In the genomic region with DNA sequence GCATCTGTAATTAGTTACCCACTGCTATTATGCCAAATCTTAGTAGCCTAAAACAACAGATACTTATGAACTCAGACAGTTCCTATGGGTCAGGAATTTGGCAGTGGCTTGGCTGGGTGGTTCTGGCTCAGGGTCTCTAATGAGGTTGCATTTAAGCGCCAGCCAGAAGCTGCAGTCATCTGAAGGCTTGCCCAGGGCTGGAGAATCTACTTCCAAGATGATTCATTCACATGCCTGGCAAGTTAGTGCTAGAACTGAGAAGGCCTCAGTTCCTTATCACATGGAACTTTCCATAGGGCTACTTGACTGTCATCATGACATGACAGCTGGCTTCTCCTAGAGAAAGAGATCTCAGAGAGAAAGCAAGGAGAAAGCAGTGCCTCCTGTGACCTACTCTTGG, we compare ENCODE assay signal across 1 cellular context.
A peak's percentile ranks its signal among the peaks of the same experiment; 100 is the strongest.
TF ChIP-seq lines count a peak whose summit lies in the region.

No MANE protein-coding gene starts in this region.

TF ChIP-seq in K562, 482 proteins besides CTCF, POLR2A, EP300 and RAD21 (continued from another document and continues in another):
- TF ChIP-seq, protein P1, sequence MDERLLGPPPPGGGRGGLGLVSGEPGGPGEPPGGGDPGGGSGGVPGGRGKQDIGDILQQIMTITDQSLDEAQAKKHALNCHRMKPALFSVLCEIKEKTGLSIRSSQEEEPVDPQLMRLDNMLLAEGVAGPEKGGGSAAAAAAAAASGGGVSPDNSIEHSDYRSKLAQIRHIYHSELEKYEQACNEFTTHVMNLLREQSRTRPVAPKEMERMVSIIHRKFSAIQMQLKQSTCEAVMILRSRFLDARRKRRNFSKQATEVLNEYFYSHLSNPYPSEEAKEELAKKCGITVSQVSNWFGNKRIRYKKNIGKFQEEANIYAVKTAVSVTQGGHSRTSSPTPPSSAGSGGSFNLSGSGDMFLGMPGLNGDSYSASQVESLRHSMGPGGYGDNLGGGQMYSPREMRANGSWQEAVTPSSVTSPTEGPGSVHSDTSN (CRISPR knock-in tag; IDR thresholded peaks at IDR 0.05; ENCODE audit: low read depth) = no peak
- TF ChIP-seq, protein P1 (tag; conservative IDR thresholded peaks at IDR 0.05; ENCODE audit: low read depth) = peak; percentile 88
- TF ChIP-seq BCOR (IDR thresholded peaks at IDR 0.05) (no peak), CEBPG (CRISPR knock-in tag; IDR thresholded peaks at IDR 0.05) (no peak), CEBPG (tag; conservative IDR thresholded peaks at IDR 0.05 in 1 of 2, IDR thresholded peaks at IDR 0.05 in 1 of 2) (no peak), SMARCC2 (IDR thresholded peaks at IDR 0.05; ENCODE audit: low read depth) (no peak), CBFA2T2 (conservative IDR thresholded peaks at IDR 0.05) (no peak), COPS2 (conservative IDR thresholded peaks at IDR 0.05) (no peak), E2F3 (CRISPR knock-in tag; IDR thresholded peaks at IDR 0.05) (no peak), ZKSCAN3 (CRISPR knock-in tag; IDR thresholded peaks at IDR 0.05) (no peak), CEBPB (tag; IDR thresholded peaks at IDR 0.05) (no peak), MAZ (CRISPR knock-in tag; conservative IDR thresholded peaks at IDR 0.05 in 1 of 2, IDR thresholded peaks at IDR 0.05 in 1 of 2) (no peak), ATF1 (CRISPR knock-in tag; IDR thresholded peaks at IDR 0.05) (no peak), ATF1 (tag; IDR thresholded peaks at IDR 0.05) (peak; percentile 58), CC2D1A (IDR thresholded peaks at IDR 0.05) (peak; percentile 22; the same call in 1 of the 2 replicates), SIN3A (IDR thresholded peaks at IDR 0.05; ENCODE audit: borderline replicate concordance in 2 of 2, control insufficient read depth in 1 of 2, low read depth in 2 of 2, low read length in 2 of 2) (no peak), NELFE (IDR thresholded peaks at IDR 0.05; ENCODE audit: insufficient read depth, insufficient read length) (no peak), GATAD2B (IDR thresholded peaks at IDR 0.05; ENCODE audit: borderline replicate concordance) (no peak), ZC3H4 (CRISPR knock-in tag; IDR thresholded peaks at IDR 0.05; ENCODE audit: borderline replicate concordance) (no peak), ETV1 (tag; conservative IDR thresholded peaks at IDR 0.05; ENCODE audit: low read depth) (no peak), XRCC4 (IDR thresholded peaks at IDR 0.05; ENCODE audit: extremely low read depth, insufficient read depth, insufficient read length) (no peak), BCL6 (CRISPR knock-in tag; IDR thresholded peaks at IDR 0.05) (no peak), ZNF124 (CRISPR knock-in tag; IDR thresholded peaks at IDR 0.05) (no peak), RAD51 (IDR thresholded peaks at IDR 0.05; ENCODE audit: borderline replicate concordance, low read depth) (no peak), TAF15 (IDR thresholded peaks at IDR 0.05; ENCODE audit: low read depth, low read length) (no peak), MYC (IDR thresholded peaks at IDR 0.05; ENCODE audit: low read depth, low read length) (no peak), MYC (CRISPR knock-in tag; IDR thresholded peaks at IDR 0.05; ENCODE audit: borderline replicate concordance, low read depth) (no peak), ZNF561 (CRISPR knock-in tag; conservative IDR thresholded peaks at IDR 0.05) (no peak), ZNF79 (CRISPR knock-in tag; IDR thresholded peaks at IDR 0.05; ENCODE audit: low read depth) (no peak), NFE2 (IDR thresholded peaks at IDR 0.05; ENCODE audit: low read depth) (peak; percentile 64), L3MBTL2 (IDR thresholded peaks at IDR 0.05) (peak; percentile 32; the same call in 1 of the 2 replicates), CBX8 (IDR thresholded peaks at IDR 0.05; ENCODE audit: borderline replicate concordance, extremely low read depth, low read depth, low read length, poor library complexity, severe bottlenecking) (no peak), SRSF1 (IDR thresholded peaks at IDR 0.05; ENCODE audit: low read depth, low read length) (no peak), SREBF2 (CRISPR knock-in tag; IDR thresholded peaks at IDR 0.05) (no peak), CBFA2T3 (IDR thresholded peaks at IDR 0.05) (0 out of 2 replicates have a peak, but pooled peaks have one; percentile 21), MTA3 (IDR thresholded peaks at IDR 0.05; ENCODE audit: borderline replicate concordance) (0 out of 2 replicates have a peak, but pooled peaks have one; percentile 34), GTF2F1 (IDR thresholded peaks at IDR 0.05; ENCODE audit: low read depth, low read length) (no peak)
- TF ChIP-seq, protein P2, sequence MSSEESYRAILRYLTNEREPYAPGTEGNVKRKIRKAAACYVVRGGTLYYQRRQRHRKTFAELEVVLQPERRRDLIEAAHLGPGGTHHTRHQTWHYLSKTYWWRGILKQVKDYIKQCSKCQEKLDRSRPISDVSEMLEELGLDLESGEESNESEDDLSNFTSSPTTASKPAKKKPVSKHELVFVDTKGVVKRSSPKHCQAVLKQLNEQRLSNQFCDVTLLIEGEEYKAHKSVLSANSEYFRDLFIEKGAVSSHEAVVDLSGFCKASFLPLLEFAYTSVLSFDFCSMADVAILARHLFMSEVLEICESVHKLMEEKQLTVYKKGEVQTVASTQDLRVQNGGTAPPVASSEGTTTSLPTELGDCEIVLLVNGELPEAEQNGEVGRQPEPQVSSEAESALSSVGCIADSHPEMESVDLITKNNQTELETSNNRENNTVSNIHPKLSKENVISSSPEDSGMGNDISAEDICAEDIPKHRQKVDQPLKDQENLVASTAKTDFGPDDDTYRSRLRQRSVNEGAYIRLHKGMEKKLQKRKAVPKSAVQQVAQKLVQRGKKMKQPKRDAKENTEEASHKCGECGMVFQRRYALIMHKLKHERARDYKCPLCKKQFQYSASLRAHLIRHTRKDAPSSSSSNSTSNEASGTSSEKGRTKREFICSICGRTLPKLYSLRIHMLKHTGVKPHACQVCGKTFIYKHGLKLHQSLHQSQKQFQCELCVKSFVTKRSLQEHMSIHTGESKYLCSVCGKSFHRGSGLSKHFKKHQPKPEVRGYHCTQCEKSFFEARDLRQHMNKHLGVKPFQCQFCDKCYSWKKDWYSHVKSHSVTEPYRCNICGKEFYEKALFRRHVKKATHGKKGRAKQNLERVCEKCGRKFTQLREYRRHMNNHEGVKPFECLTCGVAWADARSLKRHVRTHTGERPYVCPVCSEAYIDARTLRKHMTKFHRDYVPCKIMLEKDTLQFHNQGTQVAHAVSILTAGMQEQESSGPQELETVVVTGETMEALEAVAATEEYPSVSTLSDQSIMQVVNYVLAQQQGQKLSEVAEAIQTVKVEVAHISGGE (CRISPR knock-in tag; IDR thresholded peaks at IDR 0.05) = peak in 1 of 3 experiments; percentile 51; a peak in 1 of 6 replicates
- TF ChIP-seq, protein P3, sequence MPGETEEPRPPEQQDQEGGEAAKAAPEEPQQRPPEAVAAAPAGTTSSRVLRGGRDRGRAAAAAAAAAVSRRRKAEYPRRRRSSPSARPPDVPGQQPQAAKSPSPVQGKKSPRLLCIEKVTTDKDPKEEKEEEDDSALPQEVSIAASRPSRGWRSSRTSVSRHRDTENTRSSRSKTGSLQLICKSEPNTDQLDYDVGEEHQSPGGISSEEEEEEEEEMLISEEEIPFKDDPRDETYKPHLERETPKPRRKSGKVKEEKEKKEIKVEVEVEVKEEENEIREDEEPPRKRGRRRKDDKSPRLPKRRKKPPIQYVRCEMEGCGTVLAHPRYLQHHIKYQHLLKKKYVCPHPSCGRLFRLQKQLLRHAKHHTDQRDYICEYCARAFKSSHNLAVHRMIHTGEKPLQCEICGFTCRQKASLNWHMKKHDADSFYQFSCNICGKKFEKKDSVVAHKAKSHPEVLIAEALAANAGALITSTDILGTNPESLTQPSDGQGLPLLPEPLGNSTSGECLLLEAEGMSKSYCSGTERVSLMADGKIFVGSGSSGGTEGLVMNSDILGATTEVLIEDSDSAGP (CRISPR knock-in tag; IDR thresholded peaks at IDR 0.05) = no peak
- TF ChIP-seq, protein P4, sequence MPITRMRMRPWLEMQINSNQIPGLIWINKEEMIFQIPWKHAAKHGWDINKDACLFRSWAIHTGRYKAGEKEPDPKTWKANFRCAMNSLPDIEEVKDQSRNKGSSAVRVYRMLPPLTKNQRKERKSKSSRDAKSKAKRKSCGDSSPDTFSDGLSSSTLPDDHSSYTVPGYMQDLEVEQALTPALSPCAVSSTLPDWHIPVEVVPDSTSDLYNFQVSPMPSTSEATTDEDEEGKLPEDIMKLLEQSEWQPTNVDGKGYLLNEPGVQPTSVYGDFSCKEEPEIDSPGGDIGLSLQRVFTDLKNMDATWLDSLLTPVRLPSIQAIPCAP (CRISPR knock-in tag; IDR thresholded peaks at IDR 0.05; ENCODE audit: borderline replicate concordance) = no peak
- TF ChIP-seq, protein P5, sequence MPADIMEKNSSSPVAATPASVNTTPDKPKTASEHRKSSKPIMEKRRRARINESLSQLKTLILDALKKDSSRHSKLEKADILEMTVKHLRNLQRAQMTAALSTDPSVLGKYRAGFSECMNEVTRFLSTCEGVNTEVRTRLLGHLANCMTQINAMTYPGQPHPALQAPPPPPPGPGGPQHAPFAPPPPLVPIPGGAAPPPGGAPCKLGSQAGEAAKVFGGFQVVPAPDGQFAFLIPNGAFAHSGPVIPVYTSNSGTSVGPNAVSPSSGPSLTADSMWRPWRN (IDR thresholded peaks at IDR 0.05; ENCODE audit: low read depth) = no peak
- TF ChIP-seq, protein P6, sequence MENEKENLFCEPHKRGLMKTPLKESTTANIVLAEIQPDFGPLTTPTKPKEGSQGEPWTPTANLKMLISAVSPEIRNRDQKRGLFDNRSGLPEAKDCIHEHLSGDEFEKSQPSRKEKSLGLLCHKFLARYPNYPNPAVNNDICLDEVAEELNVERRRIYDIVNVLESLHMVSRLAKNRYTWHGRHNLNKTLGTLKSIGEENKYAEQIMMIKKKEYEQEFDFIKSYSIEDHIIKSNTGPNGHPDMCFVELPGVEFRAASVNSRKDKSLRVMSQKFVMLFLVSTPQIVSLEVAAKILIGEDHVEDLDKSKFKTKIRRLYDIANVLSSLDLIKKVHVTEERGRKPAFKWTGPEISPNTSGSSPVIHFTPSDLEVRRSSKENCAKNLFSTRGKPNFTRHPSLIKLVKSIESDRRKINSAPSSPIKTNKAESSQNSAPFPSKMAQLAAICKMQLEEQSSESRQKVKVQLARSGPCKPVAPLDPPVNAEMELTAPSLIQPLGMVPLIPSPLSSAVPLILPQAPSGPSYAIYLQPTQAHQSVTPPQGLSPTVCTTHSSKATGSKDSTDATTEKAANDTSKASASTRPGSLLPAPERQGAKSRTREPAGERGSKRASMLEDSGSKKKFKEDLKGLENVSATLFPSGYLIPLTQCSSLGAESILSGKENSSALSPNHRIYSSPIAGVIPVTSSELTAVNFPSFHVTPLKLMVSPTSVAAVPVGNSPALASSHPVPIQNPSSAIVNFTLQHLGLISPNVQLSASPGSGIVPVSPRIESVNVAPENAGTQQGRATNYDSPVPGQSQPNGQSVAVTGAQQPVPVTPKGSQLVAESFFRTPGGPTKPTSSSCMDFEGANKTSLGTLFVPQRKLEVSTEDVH (IDR thresholded peaks at IDR 0.05; ENCODE audit: low read depth, partially characterized antibody) = no peak
- TF ChIP-seq, protein P7, sequence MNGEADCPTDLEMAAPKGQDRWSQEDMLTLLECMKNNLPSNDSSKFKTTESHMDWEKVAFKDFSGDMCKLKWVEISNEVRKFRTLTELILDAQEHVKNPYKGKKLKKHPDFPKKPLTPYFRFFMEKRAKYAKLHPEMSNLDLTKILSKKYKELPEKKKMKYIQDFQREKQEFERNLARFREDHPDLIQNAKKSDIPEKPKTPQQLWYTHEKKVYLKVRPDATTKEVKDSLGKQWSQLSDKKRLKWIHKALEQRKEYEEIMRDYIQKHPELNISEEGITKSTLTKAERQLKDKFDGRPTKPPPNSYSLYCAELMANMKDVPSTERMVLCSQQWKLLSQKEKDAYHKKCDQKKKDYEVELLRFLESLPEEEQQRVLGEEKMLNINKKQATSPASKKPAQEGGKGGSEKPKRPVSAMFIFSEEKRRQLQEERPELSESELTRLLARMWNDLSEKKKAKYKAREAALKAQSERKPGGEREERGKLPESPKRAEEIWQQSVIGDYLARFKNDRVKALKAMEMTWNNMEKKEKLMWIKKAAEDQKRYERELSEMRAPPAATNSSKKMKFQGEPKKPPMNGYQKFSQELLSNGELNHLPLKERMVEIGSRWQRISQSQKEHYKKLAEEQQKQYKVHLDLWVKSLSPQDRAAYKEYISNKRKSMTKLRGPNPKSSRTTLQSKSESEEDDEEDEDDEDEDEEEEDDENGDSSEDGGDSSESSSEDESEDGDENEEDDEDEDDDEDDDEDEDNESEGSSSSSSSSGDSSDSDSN (IDR thresholded peaks at IDR 0.05; ENCODE audit: borderline replicate concordance in 1 of 2, low read depth in 2 of 2, low read length in 2 of 2) = peak in 1 of 2 experiments; percentile 35; a peak in 1 of 4 replicates
- TF ChIP-seq, protein P8, sequence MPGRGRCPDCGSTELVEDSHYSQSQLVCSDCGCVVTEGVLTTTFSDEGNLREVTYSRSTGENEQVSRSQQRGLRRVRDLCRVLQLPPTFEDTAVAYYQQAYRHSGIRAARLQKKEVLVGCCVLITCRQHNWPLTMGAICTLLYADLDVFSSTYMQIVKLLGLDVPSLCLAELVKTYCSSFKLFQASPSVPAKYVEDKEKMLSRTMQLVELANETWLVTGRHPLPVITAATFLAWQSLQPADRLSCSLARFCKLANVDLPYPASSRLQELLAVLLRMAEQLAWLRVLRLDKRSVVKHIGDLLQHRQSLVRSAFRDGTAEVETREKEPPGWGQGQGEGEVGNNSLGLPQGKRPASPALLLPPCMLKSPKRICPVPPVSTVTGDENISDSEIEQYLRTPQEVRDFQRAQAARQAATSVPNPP (IDR thresholded peaks at IDR 0.05; ENCODE audit: borderline replicate concordance, insufficient read depth, insufficient read length) = no peak
- TF ChIP-seq, protein P9, sequence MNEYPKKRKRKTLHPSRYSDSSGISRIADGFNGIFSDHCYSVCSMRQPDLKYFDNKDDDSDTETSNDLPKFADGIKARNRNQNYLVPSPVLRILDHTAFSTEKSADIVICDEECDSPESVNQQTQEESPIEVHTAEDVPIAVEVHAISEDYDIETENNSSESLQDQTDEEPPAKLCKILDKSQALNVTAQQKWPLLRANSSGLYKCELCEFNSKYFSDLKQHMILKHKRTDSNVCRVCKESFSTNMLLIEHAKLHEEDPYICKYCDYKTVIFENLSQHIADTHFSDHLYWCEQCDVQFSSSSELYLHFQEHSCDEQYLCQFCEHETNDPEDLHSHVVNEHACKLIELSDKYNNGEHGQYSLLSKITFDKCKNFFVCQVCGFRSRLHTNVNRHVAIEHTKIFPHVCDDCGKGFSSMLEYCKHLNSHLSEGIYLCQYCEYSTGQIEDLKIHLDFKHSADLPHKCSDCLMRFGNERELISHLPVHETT (CRISPR knock-in tag; conservative IDR thresholded peaks at IDR 0.05 in 1 of 2, IDR thresholded peaks at IDR 0.05 in 1 of 2) = 0 out of 4 replicates have a peak, but pooled peaks of 1 of the 2 experiments have one; percentile 35
